Comparison of ENCODE assay signal across 19 cellular contexts in genomic region chr7:112185005-112185834, GRCh38. TPM values are rescaled to one million over a fixed set of nuclear protein-coding genes. Genes with fewer than 3 reads are reported as not detected.
DNase-seq lines count a peak whose midpoint lies in the region; ATAC-seq and TF ChIP-seq lines count a peak whose summit lies in the region.
"Had no signal": no experiment of that assay in that cellular context is flagged by ENCODE, and none has a peak within 500 bp of the region (broad histone marks: within the 10 kb centered on the region; RNA-seq: fewer than 3 reads in every experiment).

No MANE protein-coding gene starts in this region.

- 61% methylated on average over 4 of the region's 4 CpGs for WGBS in upper lobe of left lung, 2 donors

- intact Hi-C loops in Right ventricle myocardium superior (cut with DNase I) (no loop called here), cardiac septum (cut with DNase I) (no loop called here), lower lobe of right lung (cut with DNase I) (no loop called here)

- no peak overlapping the region for H3K27ac Mint-ChIP-seq in activated CD4-positive, alpha-beta T cell treated with anti-CD3 and anti-CD28 coated beads, Interleukin-2, amount 10 ng/mL, durations not matched to agents 7 days and 5 days
- H3K27ac Mint-ChIP-seq: stimulated activated naive CD8-positive, alpha-beta T cell treated with anti-CD3 and anti-CD28 coated beads, Interleukin-15, Interleukin-2, amounts not matched to agents 100 ng/mL and 50 ng/mL, for 24 hours had no signal

- no peak for TF ChIP-seq POLR2A in upper lobe of left lung (IDR thresholded peaks at IDR 0.05)

- CTCF ChIA-PET in activated CD4-positive, alpha-beta T cell treated with anti-CD3 and anti-CD28 coated beads, Interleukin-2, amount 10 ng/mL, durations not matched to agents 7 days and 5 days (lab: Charles Lee) = no interaction called here

- DNase-seq in Right ventricle myocardium superior (no peak), cardiac septum (ENCODE audit: low spot score) (no peak), lower lobe of right lung (no peak), upper lobe of left lung (no peak)
- no peak for DNase-seq in activated CD4-positive, alpha-beta T cell treated with anti-CD3 and anti-CD28 coated beads, Interleukin-2, amount 10 ng/mL, durations not matched to agents 7 days and 5 days
- DNase-seq: activated CD4-positive, alpha-beta T cell treated with anti-CD3 and anti-CD28 coated beads for 4 hours; central memory CD4-positive, alpha-beta T cell; effector CD4-positive, alpha-beta T cell; HCEC 1CT; NCI-H1930; stimulated activated CD4-positive, alpha-beta T cell treated with anti-CD3 and anti-CD28 coated beads, Interleukin-2, amount 100 ng/mL, for 24 hours had no signal

- H3K27me3 Mint-ChIP-seq in activated CD4-positive, alpha-beta T cell treated with anti-CD3 and anti-CD28 coated beads, Interleukin-2, amount 10 ng/mL, durations not matched to agents 7 days and 5 days = peaks cover 7% of the 10 kb centered on the region

- POLR2A ChIA-PET in activated CD4-positive, alpha-beta T cell treated with anti-CD3 and anti-CD28 coated beads, Interleukin-2, amount 10 ng/mL, durations not matched to agents 7 days and 5 days (lab: Charles Lee) = no interaction called here

- H3K4me1 ChIP-seq in lower lobe of right lung (peaks cover 64% of the 10 kb centered on the region), upper lobe of left lung (peaks cover 25 to 60% (median 33%) of the 10 kb centered on the region in 4 donors)
- H3K4me1 ChIP-seq: pancreas had no signal

- H3K9me3 ChIP-seq in lower lobe of right lung = no peaks in the 10 kb centered on the region
- no peaks in the 10 kb centered on the region for H3K9me3 ChIP-seq in upper lobe of left lung
- H3K9me3 ChIP-seq: A549; BLaER1 treated with 17β-estradiol and CSF1 and Interleukin-3, amounts not matched to agents 10 nM and 100 nM; pancreas had no signal

- peak; percentile 44 for ATAC-seq in Right ventricle myocardium superior (ENCODE audit: poor library complexity)
- no peak for ATAC-seq in lower lobe of right lung
- no peak for ATAC-seq in upper lobe of left lung (ENCODE audit: low FRiP score in 2 of 2)
- ATAC-seq in GM18861 (IDR thresholded peaks at IDR 0.05; ENCODE audit: unreplicated experiment) = no peak
- no peak for ATAC-seq in GM18873 (IDR thresholded peaks at IDR 0.05; ENCODE audit: low FRiP score, unreplicated experiment)
- ATAC-seq: A549, pancreas had no signal

- no peak overlapping the region for H3K4me3 Mint-ChIP-seq in activated CD4-positive, alpha-beta T cell treated with anti-CD3 and anti-CD28 coated beads, Interleukin-2, amount 10 ng/mL, durations not matched to agents 7 days and 5 days
- H3K4me3 Mint-ChIP-seq: stimulated activated naive CD8-positive, alpha-beta T cell treated with anti-CD3 and anti-CD28 coated beads, Interleukin-15, Interleukin-2, amounts not matched to agents 100 ng/mL and 50 ng/mL, for 24 hours had no signal

- H3K36me3 Mint-ChIP-seq in activated CD4-positive, alpha-beta T cell treated with anti-CD3 and anti-CD28 coated beads, Interleukin-2, amount 10 ng/mL, durations not matched to agents 7 days and 5 days (ENCODE audit: low read depth) = no peaks in the 10 kb centered on the region

- no peak for TF ChIP-seq EP300 in upper lobe of left lung (IDR thresholded peaks at IDR 0.05)

- no peaks in the 10 kb centered on the region for H3K27me3 ChIP-seq in lower lobe of right lung (ENCODE audit: low read depth)
- no peaks in the 10 kb centered on the region for H3K27me3 ChIP-seq in upper lobe of left lung
- H3K27me3 ChIP-seq: BLaER1 treated with 17β-estradiol and CSF1 and Interleukin-3, amounts not matched to agents 10 nM and 100 nM; pancreas had no signal

- no peaks in the 10 kb centered on the region for H3K36me3 ChIP-seq in lower lobe of right lung
- H3K36me3 ChIP-seq in upper lobe of left lung = no peaks in the 10 kb centered on the region
- H3K36me3 ChIP-seq: pancreas had no signal

- no peaks in the 10 kb centered on the region for H3K9me3 Mint-ChIP-seq in activated CD4-positive, alpha-beta T cell treated with anti-CD3 and anti-CD28 coated beads, Interleukin-2, amount 10 ng/mL, durations not matched to agents 7 days and 5 days
- H3K9me3 Mint-ChIP-seq: stimulated activated naive CD8-positive, alpha-beta T cell treated with anti-CD3 and anti-CD28 coated beads, Interleukin-15, Interleukin-2, amounts not matched to agents 100 ng/mL and 50 ng/mL, for 24 hours had no signal

- no peaks in the 10 kb centered on the region for H3K4me1 Mint-ChIP-seq in activated CD4-positive, alpha-beta T cell treated with anti-CD3 and anti-CD28 coated beads, Interleukin-2, amount 10 ng/mL, durations not matched to agents 7 days and 5 days

- TF ChIP-seq CTCF in lower lobe of right lung (IDR thresholded peaks at IDR 0.05) = no peak
- no peak for TF ChIP-seq CTCF in upper lobe of left lung (IDR thresholded peaks at IDR 0.05)

- H3K27ac ChIP-seq in cingulate gyrus (ENCODE audit: low read depth, low read length) = peak overlapping the region; percentile 91
- H3K27ac ChIP-seq in lower lobe of right lung = peak overlapping the region; percentile 13
- peak overlapping the region in 3 of 4 donors; percentile 9 to 74 (median 58) for H3K27ac ChIP-seq in upper lobe of left lung
- H3K27ac ChIP-seq: A549; BLaER1 treated with 17β-estradiol and CSF1 and Interleukin-3, amounts not matched to agents 10 nM and 100 nM; HL-60; pancreas had no signal

- no peak overlapping the region for H3K4me3 ChIP-seq in lower lobe of right lung
- H3K4me3 ChIP-seq in upper lobe of left lung = no peak overlapping the region
- H3K4me3 ChIP-seq: A549; BLaER1 treated with 17β-estradiol and CSF1 and Interleukin-3, amounts not matched to agents 10 nM and 100 nM; pancreas had no signal

RNA-seq across cellular contexts. Expression of gene DOCK4, which starts 21.0 kb away (rescaled TPM):
- 14.9 TPM for total RNA-seq in Right ventricle myocardium superior
- total RNA-seq in cardiac septum = 18.5 TPM
- 78.5 TPM for total RNA-seq in lower lobe of right lung
- total RNA-seq in upper lobe of left lung = 100 to 1,000 TPM in 3 of 6 donors, 10 to 100 TPM in 3; 53.6 to 166 (median 100) TPM
- under 1 TPM; 0.12 to 0.25 TPM for total RNA-seq in activated CD4-positive, alpha-beta T cell treated with anti-CD3 and anti-CD28 coated beads, Interleukin-2, amount 10 ng/mL, durations not matched to agents 7 days and 5 days

RNA-seq across cellular contexts. Expression of gene ZNF277, which starts 21.3 kb away (rescaled TPM):
- total RNA-seq in Right ventricle myocardium superior (12.6 TPM), cardiac septum (16.3 TPM), lower lobe of right lung (33.3 TPM), upper lobe of left lung (10 to 100 TPM; 20.8 to 63.1 (median 34.8) TPM)
- 10 to 100 TPM; 21.2 to 21.5 TPM for total RNA-seq in activated CD4-positive, alpha-beta T cell treated with anti-CD3 and anti-CD28 coated beads, Interleukin-2, amount 10 ng/mL, durations not matched to agents 7 days and 5 days

Comparison
In these comparisons a context has a peak if more than half of its experiments do, and no peak if none do; other contexts are left out.
1. H3K27ac ChIP-seq: peak in every context shown above with its lines; median percentile 91 in cingulate gyrus; 58 in upper lobe of left lung; 13 in lower lobe of right lung.
2. RNA of gene DOCK4, which starts 21.0 kb away (total RNA-seq): 53.6 to 166 TPM in upper lobe of left lung, 78.5 TPM in lower lobe of right lung (single experiment), 18.5 TPM in cardiac septum (single experiment) and 14.9 TPM in Right ventricle myocardium superior (single experiment); 0.12 to 0.25 TPM in activated CD4-positive, alpha-beta T cell treated with anti-CD3 and anti-CD28 coated beads, Interleukin-2, amount 10 ng/mL, durations not matched to agents 7 days and 5 days; every median in the first group is over 10 times any median in the second.